ENCODE assay signal across 30 cellular contexts in the genomic region with DNA sequence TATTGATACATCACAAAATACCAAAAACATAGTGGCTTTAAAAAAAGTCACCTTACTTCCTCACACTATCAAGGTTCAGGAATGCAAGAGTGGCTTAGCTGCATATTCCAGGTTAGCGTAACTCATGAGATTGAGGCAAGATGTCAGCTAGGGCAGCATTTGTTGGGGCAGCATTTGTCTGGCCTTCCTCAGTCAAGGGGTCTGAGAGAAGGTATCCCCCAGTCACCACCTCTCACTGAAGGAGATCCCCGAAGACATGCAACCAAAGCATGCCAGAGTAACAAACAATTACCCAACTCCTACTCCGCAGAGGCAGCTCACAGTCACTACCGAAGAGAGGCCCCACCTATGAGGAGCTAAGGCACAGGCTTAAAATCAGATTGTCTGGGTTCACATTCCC. TPM values are rescaled to one million over a fixed set of nuclear protein-coding genes. Genes with fewer than 3 reads are reported as not detected.
"Had no signal": no experiment of that assay in that cellular context is flagged by ENCODE, and none has a peak within 500 bp of the region (broad histone marks: within the 10 kb centered on the region; RNA-seq: fewer than 3 reads in every experiment).

No MANE protein-coding gene starts in this region.

- DNase-seq: activated B cell treated with CpG ODN at 0.5 μM for 24 hours; activated CD4-positive, alpha-beta memory T cell treated with anti-CD3 and anti-CD28 coated beads for 36 hours; activated CD4-positive, alpha-beta T cell treated with anti-CD3 and anti-CD28 coated beads for 4 hours; activated CD4-positive, alpha-beta T cell treated with anti-CD3 and anti-CD28 coated beads, Interleukin-2, amount 10 ng/mL, durations not matched to agents 24 days and 14 days; activated CD4-positive, alpha-beta T cell treated with anti-CD3 and anti-CD28 coated beads, Interleukin-2, amount 50 U/mL, for 1 hour; activated CD4-positive, alpha-beta T cell treated with anti-CD3 and anti-CD28 coated beads, Interleukin-2, amount 50 U/mL, for 4 hours; activated CD4-positive, CD25-positive, alpha-beta regulatory T cell treated with anti-CD3 and anti-CD28 coated beads, Interleukin-2, amount 50 U/mL, for 72 hours; activated CD8-positive, alpha-beta T cell treated with anti-CD3 and anti-CD28 coated beads for 36 hours; activated effector memory CD4-positive, alpha-beta T cell treated with Interleukin-2 at 50 U/mL for 16 hours; activated gamma-delta T cell; activated naive CD4-positive, alpha-beta T cell treated with anti-CD3 and anti-CD28 coated beads, Interleukin-2, amount 10 ng/mL, durations not matched to agents 7 days and 5 days; activated naive CD4-positive, alpha-beta T cell treated with Interleukin-2 at 50 U/mL for 16 hours; activated naive CD8-positive, alpha-beta T cell treated with anti-CD3 and anti-CD28 coated beads, Interleukin-2, amount 10 ng/mL, durations not matched to agents 7 days and 5 days; activated naive CD8-positive, alpha-beta T cell treated with anti-CD3 and anti-CD28 coated beads, Interleukin-2, amount 50 U/mL, for 24 hours; activated T-cell treated with anti-CD3 and anti-CD28 coated beads for 4 hours; activated T-cell treated with anti-CD3 and anti-CD28 coated beads, Interleukin-2, amount 50 U/mL, for 1 hour; activated T-cell treated with anti-CD3 and anti-CD28 coated beads, Interleukin-2, amount 50 U/mL, for 48 hours; amygdala; anterior cingulate cortex; central memory CD4-positive, alpha-beta T cell; SW 1271; T-helper 1 cell; T-helper 2 cell; T-helper 9 cell had no signal

- H3K36me3 ChIP-seq: ascending aorta, cardiac muscle cell had no signal

- ATAC-seq: activated CD8-positive, alpha-beta T cell treated with anti-CD3 and anti-CD28 coated beads for 36 hours; activated naive CD8-positive, alpha-beta T cell treated with anti-CD3 and anti-CD28 coated beads, Interleukin-2, amount 50 U/mL, for 24 hours had no signal

- H3K4me1 ChIP-seq: ascending aorta had no signal

- H3K27ac ChIP-seq: ascending aorta, cardiac muscle cell, VCaP had no signal

- H3K4me3 ChIP-seq: ascending aorta, cardiac muscle cell had no signal

- H3K27me3 ChIP-seq: ascending aorta, cardiac muscle cell had no signal

RNA-seq across cellular contexts. Expression of a gene that starts 48.4 kb away (rescaled TPM):
- total RNA-seq: activated B cell treated with CpG ODN at 0.5 μM for 24 hours; activated CD4-positive, alpha-beta memory T cell treated with anti-CD3 and anti-CD28 coated beads for 36 hours; activated CD4-positive, alpha-beta T cell treated with anti-CD3 and anti-CD28 coated beads, Interleukin-2, amount 10 ng/mL, durations not matched to agents 24 days and 14 days; activated CD8-positive, alpha-beta T cell treated with anti-CD3 and anti-CD28 coated beads for 36 hours; activated naive CD8-positive, alpha-beta T cell treated with anti-CD3 and anti-CD28 coated beads, Interleukin-2, amount 10 ng/mL, durations not matched to agents 7 days and 5 days; activated T-helper 2 cell treated with anti-CD3 and anti-CD28 coated beads, Interferon-gamma antibody, Interleukin-2, Interleukin-4, amounts not matched to agents 10 μg/mL and 5 μg/mL and 100 μg/mL, durations not matched to agents 14 hours and 24 hours and 36 hours; ascending aorta; bronchial epithelial cell had no signal

RNA-seq across cellular contexts. Expression of a gene that starts 48.5 kb away (rescaled TPM):
- total RNA-seq: activated B cell treated with CpG ODN at 0.5 μM for 24 hours; activated CD4-positive, alpha-beta memory T cell treated with anti-CD3 and anti-CD28 coated beads for 36 hours; activated CD8-positive, alpha-beta T cell treated with anti-CD3 and anti-CD28 coated beads for 36 hours; activated naive CD8-positive, alpha-beta T cell treated with anti-CD3 and anti-CD28 coated beads, Interleukin-2, amount 10 ng/mL, durations not matched to agents 7 days and 5 days; activated T-helper 2 cell treated with anti-CD3 and anti-CD28 coated beads, Interferon-gamma antibody, Interleukin-2, Interleukin-4, amounts not matched to agents 10 μg/mL and 5 μg/mL and 100 μg/mL, durations not matched to agents 14 hours and 24 hours and 36 hours; ascending aorta; bronchial epithelial cell; cardiac muscle cell had no signal
- polyA plus RNA-seq: adipose tissue, cardiac muscle cell had no signal
